In genomic region chr12:99910342-99910741, GRCh38 we compare ENCODE assay signal across 13 cellular contexts.
A peak's percentile ranks its signal among the peaks of the same experiment; 100 is the strongest.
DNase-seq lines count a peak whose midpoint lies in the region; ATAC-seq and TF ChIP-seq lines count a peak whose summit lies in the region.
"Had no signal": no experiment of that assay in that cellular context is flagged by ENCODE, and none has a peak within 500 bp of the region (broad histone marks: within the 10 kb centered on the region; RNA-seq: fewer than 3 reads in every experiment).

No MANE protein-coding gene starts in this region.

- H3K36me3 ChIP-seq in esophagus muscularis mucosa (no peaks in the 10 kb centered on the region), tibial artery (no peaks in the 10 kb centered on the region)

- H3K9me3 ChIP-seq in esophagus muscularis mucosa (no peaks in the 10 kb centered on the region), tibial artery (no peaks in the 10 kb centered on the region)

- TF ChIP-seq CTCF in esophagus muscularis mucosa (IDR thresholded peaks at IDR 0.05): no peak
- TF ChIP-seq CTCF in tibial artery (IDR thresholded peaks at IDR 0.05): no peak

- 41% methylated on average over 1 of the region's 1 CpG for WGBS in esophagus muscularis mucosa

- intact Hi-C loops in esophagus muscularis mucosa (cut with DNase I) (no loop called here), tibial artery (cut with DNase I; ENCODE audit: low total_unique reads) (loop anchor here (5.0 kb wide), 1 partner anchor 232 kb away; the partner anchor contains the start of gene BLTP3B)

- no peak for TF ChIP-seq POLR2A in esophagus muscularis mucosa (IDR thresholded peaks at IDR 0.05; ENCODE audit: low read depth)

- peaks cover 0 to 32% (median 24%) of the 10 kb centered on the region in 4 donors for H3K4me1 ChIP-seq in esophagus muscularis mucosa
- peaks cover 0 to 66% (median 22%) of the 10 kb centered on the region in 4 donors for H3K4me1 ChIP-seq in tibial artery

- DNase-seq in esophagus muscularis mucosa (ENCODE audit: extremely low spot score) (no peak), tibial artery (no peak), T-helper 1 cell (no peak), NCI-H748 treated with DMSO at 0.1 percent for 48 hours (lab: John Stamatoyannopoulos, UW) (no peak)
- DNase-seq in stimulated activated naive CD8-positive, alpha-beta T cell treated with anti-CD3 and anti-CD28 coated beads, Interleukin-15, Interleukin-2, amounts not matched to agents 100 U/mL and 50 U/mL, for 24 hours: no peak
- DNase-seq: activated CD8-positive, alpha-beta T cell treated with anti-CD3 and anti-CD28 coated beads, Interleukin-2, amount 10 ng/mL, durations not matched to agents 7 days and 5 days; H9; KG1; left cardiac atrium; NCI-H187; Right ventricle myocardium superior had no signal

- ATAC-seq in GM19467 (IDR thresholded peaks at IDR 0.05; ENCODE audit: unreplicated experiment) (peak; percentile 49), HG03139 (IDR thresholded peaks at IDR 0.05; ENCODE audit: unreplicated experiment) (peak; percentile 55)
- no peak for ATAC-seq in stimulated activated naive CD8-positive, alpha-beta T cell treated with anti-CD3 and anti-CD28 coated beads, Interleukin-15, Interleukin-2, amounts not matched to agents 100 U/mL and 50 U/mL, for 24 hours
- ATAC-seq: activated CD8-positive, alpha-beta T cell treated with anti-CD3 and anti-CD28 coated beads, Interleukin-2, amount 10 ng/mL, durations not matched to agents 7 days and 5 days had no signal

- H3K4me3 ChIP-seq in esophagus muscularis mucosa (peak overlapping the region in 1 of 4 donors; percentile 4), tibial artery (peak overlapping the region in 1 of 2 donors; percentile 46)

- TF ChIP-seq EP300 in esophagus muscularis mucosa (IDR thresholded peaks at IDR 0.05): no peak

- H3K27me3 ChIP-seq in esophagus muscularis mucosa (no peaks in the 10 kb centered on the region), tibial artery (no peaks in the 10 kb centered on the region)

- H3K27ac ChIP-seq in esophagus muscularis mucosa (replicated peaks in 1 of 4) (peak overlapping the region; percentile 67 to 79 (median 72)), tibial artery (peak overlapping the region; percentile 68 to 71)
